ENCODE assay signal across 8 cellular contexts in genomic region chr1:4153571-4153970, GRCh38.
"Had no signal": no experiment of that assay in that cellular context is flagged by ENCODE, and none has a peak within 500 bp of the region (broad histone marks: within the 10 kb centered on the region; RNA-seq: fewer than 3 reads in every experiment).

No MANE protein-coding gene starts in this region.

- DNase-seq: H9, HCEC 1CT, KBM-7 had no signal

- H3K4me3 ChIP-seq: GM23338 had no signal

- H3K9me3 Mint-ChIP-seq: H9, IgD-negative memory B cell had no signal

- H3K4me1 Mint-ChIP-seq: GM23338, IgD-negative memory B cell had no signal

- H3K4me2 ChIP-seq: GM23338 had no signal

- FAIRE-seq: H1, H54, HTR-8/SVneo had no signal

- H3K36me3 Mint-ChIP-seq: IgD-negative memory B cell had no signal

- H2AFZ ChIP-seq: GM23338 had no signal

- H3K4me3 Mint-ChIP-seq: GM23338, H9 had no signal

- ATAC-seq: GM23338 had no signal

- H3K27ac Mint-ChIP-seq: GM23338, IgD-negative memory B cell had no signal
